Comparison of ENCODE assay signal across 1 cellular context in the genomic region with DNA sequence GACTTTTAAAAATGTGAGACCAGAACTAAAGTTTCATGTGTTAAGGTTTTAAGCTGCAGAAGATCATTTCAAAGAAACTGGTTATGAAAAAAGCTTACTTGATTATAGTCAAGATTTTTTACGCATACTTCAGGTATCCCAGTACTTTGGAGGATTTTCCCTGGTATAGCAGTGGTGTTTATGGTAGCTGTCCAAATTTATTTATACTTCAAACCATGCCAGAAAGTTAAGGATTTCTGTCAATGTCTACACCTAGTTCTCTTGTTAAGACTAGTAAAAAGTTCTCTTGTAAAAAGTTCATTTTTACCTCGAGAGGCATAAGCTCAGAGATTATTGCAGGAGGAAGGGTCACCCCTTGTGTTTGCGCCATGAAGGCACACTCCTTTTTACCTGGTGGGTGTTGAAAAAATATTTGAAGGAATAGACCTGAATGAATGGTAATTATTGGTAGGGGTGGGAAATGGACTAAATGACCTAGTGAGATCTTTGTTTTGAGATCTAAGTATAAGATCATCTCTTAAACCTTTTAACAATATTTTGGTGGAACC.
A peak's percentile ranks its signal among the peaks of the same experiment; 100 is the strongest.
TF ChIP-seq lines count a peak whose summit lies in the region.

No MANE protein-coding gene starts in this region.

TF ChIP-seq in K562, 482 proteins besides CTCF, POLR2A, EP300 and RAD21 (continued from another document):
- TF ChIP-seq, protein P1, sequence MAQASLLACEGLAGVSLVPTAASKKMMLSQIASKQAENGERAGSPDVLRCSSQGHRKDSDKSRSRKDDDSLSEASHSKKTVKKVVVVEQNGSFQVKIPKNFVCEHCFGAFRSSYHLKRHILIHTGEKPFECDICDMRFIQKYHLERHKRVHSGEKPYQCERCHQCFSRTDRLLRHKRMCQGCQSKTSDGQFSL (CRISPR knock-in tag; IDR thresholded peaks at IDR 0.05) = no peak
- TF ChIP-seq, protein P1 (tag; IDR thresholded peaks at IDR 0.05) = no peak
- 0 out of 2 replicates have a peak, but pooled peaks have one; percentile 11 for TF ChIP-seq GTF2E2 (tag; IDR thresholded peaks at IDR 0.05)
- TF ChIP-seq, protein P2, sequence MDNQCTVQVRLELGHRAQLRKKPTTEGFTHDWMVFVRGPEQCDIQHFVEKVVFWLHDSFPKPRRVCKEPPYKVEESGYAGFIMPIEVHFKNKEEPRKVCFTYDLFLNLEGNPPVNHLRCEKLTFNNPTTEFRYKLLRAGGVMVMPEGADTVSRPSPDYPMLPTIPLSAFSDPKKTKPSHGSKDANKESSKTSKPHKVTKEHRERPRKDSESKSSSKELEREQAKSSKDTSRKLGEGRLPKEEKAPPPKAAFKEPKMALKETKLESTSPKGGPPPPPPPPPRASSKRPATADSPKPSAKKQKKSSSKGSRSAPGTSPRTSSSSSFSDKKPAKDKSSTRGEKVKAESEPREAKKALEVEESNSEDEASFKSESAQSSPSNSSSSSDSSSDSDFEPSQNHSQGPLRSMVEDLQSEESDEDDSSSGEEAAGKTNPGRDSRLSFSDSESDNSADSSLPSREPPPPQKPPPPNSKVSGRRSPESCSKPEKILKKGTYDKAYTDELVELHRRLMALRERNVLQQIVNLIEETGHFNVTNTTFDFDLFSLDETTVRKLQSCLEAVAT (IDR thresholded peaks at IDR 0.05) = 0 out of 4 replicates have a peak, but pooled peaks of 1 of the 2 experiments have one; percentile 38
- TF ChIP-seq HNRNPK (IDR thresholded peaks at IDR 0.05; ENCODE audit: low read depth, low read length, poor library complexity, severe bottlenecking) = no peak
- TF ChIP-seq KDM4B (IDR thresholded peaks at IDR 0.05; ENCODE audit: borderline replicate concordance in 2 of 2, low read depth in 1 of 2) = 0 out of 4 replicates have a peak, but pooled peaks of 1 of the 2 experiments have one; percentile 4
- TF ChIP-seq HOXB6 (CRISPR knock-in tag; IDR thresholded peaks at IDR 0.05; ENCODE audit: borderline replicate concordance) = no peak
- TF ChIP-seq HDAC3 (IDR thresholded peaks at IDR 0.05; ENCODE audit: borderline replicate concordance, partially characterized antibody) = peak; percentile 31
- TF ChIP-seq PRPF4 (IDR thresholded peaks at IDR 0.05; ENCODE audit: insufficient read depth, low read depth, low read length, poor library complexity, severe bottlenecking) = peak; percentile 26
- TF ChIP-seq, protein P3, sequence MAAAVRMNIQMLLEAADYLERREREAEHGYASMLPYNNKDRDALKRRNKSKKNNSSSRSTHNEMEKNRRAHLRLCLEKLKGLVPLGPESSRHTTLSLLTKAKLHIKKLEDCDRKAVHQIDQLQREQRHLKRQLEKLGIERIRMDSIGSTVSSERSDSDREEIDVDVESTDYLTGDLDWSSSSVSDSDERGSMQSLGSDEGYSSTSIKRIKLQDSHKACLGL (CRISPR knock-in tag; IDR thresholded peaks at IDR 0.05; ENCODE audit: borderline replicate concordance, poor library complexity, severe bottlenecking) = peak; percentile 18
- TF ChIP-seq, protein P4, sequence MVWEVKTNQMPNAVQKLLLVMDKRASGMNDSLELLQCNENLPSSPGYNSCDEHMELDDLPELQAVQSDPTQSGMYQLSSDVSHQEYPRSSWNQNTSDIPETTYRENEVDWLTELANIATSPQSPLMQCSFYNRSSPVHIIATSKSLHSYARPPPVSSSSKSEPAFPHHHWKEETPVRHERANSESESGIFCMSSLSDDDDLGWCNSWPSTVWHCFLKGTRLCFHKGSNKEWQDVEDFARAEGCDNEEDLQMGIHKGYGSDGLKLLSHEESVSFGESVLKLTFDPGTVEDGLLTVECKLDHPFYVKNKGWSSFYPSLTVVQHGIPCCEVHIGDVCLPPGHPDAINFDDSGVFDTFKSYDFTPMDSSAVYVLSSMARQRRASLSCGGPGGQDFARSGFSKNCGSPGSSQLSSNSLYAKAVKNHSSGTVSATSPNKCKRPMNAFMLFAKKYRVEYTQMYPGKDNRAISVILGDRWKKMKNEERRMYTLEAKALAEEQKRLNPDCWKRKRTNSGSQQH (CRISPR knock-in tag; IDR thresholded peaks at IDR 0.05) = no peak
- TF ChIP-seq, protein P5, sequence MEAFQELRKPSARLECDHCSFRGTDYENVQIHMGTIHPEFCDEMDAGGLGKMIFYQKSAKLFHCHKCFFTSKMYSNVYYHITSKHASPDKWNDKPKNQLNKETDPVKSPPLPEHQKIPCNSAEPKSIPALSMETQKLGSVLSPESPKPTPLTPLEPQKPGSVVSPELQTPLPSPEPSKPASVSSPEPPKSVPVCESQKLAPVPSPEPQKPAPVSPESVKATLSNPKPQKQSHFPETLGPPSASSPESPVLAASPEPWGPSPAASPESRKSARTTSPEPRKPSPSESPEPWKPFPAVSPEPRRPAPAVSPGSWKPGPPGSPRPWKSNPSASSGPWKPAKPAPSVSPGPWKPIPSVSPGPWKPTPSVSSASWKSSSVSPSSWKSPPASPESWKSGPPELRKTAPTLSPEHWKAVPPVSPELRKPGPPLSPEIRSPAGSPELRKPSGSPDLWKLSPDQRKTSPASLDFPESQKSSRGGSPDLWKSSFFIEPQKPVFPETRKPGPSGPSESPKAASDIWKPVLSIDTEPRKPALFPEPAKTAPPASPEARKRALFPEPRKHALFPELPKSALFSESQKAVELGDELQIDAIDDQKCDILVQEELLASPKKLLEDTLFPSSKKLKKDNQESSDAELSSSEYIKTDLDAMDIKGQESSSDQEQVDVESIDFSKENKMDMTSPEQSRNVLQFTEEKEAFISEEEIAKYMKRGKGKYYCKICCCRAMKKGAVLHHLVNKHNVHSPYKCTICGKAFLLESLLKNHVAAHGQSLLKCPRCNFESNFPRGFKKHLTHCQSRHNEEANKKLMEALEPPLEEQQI (IDR thresholded peaks at IDR 0.05) = peak; percentile 12; the same call in 1 of the 2 replicates
- TF ChIP-seq GATAD2B (IDR thresholded peaks at IDR 0.05; ENCODE audit: borderline replicate concordance) = peak; percentile 37; the same call in 1 of the 2 replicates
- TF ChIP-seq ARID1B (IDR thresholded peaks at IDR 0.05) = 0 out of 2 replicates have a peak, but pooled peaks have one; percentile 1
- TF ChIP-seq ZKSCAN1 (IDR thresholded peaks at IDR 0.05; ENCODE audit: low read depth, low read length) = no peak
- TF ChIP-seq MCM2 (IDR thresholded peaks at IDR 0.05; ENCODE audit: low read depth) = no peak
- TF ChIP-seq, protein P6, sequence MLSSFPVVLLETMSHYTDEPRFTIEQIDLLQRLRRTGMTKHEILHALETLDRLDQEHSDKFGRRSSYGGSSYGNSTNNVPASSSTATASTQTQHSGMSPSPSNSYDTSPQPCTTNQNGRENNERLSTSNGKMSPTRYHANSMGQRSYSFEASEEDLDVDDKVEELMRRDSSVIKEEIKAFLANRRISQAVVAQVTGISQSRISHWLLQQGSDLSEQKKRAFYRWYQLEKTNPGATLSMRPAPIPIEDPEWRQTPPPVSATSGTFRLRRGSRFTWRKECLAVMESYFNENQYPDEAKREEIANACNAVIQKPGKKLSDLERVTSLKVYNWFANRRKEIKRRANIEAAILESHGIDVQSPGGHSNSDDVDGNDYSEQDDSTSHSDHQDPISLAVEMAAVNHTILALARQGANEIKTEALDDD (IDR thresholded peaks at IDR 0.05) = peak; percentile 88
- TF ChIP-seq ZNF717 (CRISPR knock-in tag; IDR thresholded peaks at IDR 0.05) = no peak
